In the genomic region with DNA sequence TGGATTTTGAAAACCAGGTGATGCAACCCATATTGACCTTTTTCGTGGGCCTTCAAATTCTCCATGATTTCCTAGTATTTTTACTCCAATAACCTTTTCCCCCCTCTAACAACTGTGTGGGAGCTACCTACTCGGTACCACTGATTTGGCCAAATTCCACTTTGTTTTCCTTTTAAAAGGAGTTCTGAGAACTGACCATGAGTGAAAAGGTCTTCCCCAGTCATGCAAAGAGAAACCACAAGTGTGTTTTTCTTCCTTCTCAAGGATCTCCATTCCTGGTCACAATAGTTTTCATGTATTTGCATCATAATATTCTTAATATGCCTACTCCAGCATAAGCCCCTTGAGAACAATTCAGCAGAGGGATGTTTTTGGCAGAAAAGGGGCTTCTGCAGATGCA, we compare ENCODE assay signal across 19 cellular contexts.
DNase-seq lines count a peak whose midpoint lies in the region; TF ChIP-seq lines count a peak whose summit lies in the region.
"Had no signal": no experiment of that assay in that cellular context is flagged by ENCODE, and none has a peak within 500 bp of the region (broad histone marks: within the 10 kb centered on the region; RNA-seq: fewer than 3 reads in every experiment).

No MANE protein-coding gene starts in this region.

- no peak overlapping the region for H4K91ac ChIP-seq in H9 (ENCODE audit: insufficient read length, low read depth, low read length)

- H3K36me3 Mint-ChIP-seq in H9 (ENCODE audit: insufficient read depth in 1 of 3, low read depth in 3 of 3), result peaks cover 0 to 6% (median 0%) of the 10 kb centered on the region in 3 experiments; a peak in 2 of 7 replicates
- H3K36me3 Mint-ChIP-seq: CD14-positive monocyte had no signal

- H4K8ac ChIP-seq in H9 (replicated peaks; ENCODE audit: insufficient read length, low read depth, low read length), result no peak overlapping the region

- H2BK120ac ChIP-seq in H9 (ENCODE audit: low read depth, low read length, poor library complexity, severe bottlenecking), result no peak overlapping the region

- no peaks in the 10 kb centered on the region for H3K79me2 ChIP-seq in H9 (ENCODE audit: insufficient read depth, low read length)

- H3K18ac ChIP-seq in H9 (ENCODE audit: insufficient read length, low read depth, low read length), result no peak overlapping the region

- H3K9ac ChIP-seq in H9 (ENCODE audit: extremely low read depth, insufficient read length, low read length), result no peak overlapping the region

- TF ChIP-seq CTCF in H9 (conservative IDR thresholded peaks at IDR 0.05), result no peak

- H3T11ph ChIP-seq in H9 (ENCODE audit: low read length), result no peak overlapping the region

- no peak overlapping the region for H4K5ac ChIP-seq in H9 (ENCODE audit: insufficient read length, low read depth, low read length)

- no CpG with 5 or more reads among the region's 2 CpGs for WGBS in H9 (ENCODE audit: extremely low coverage, insufficient read length, low lambda C conversion rate)

- no peaks in the 10 kb centered on the region for H3K9me3 Mint-ChIP-seq in H9

- no peak overlapping the region for H2BK20ac ChIP-seq in H9 (ENCODE audit: low read depth, low read length, poor library complexity, severe bottlenecking)

- H2BK5ac ChIP-seq in H9 (ENCODE audit: insufficient read length, low read length), result no peak overlapping the region

- no peak overlapping the region; a peak in 1 of 5 replicates for H3K4me3 Mint-ChIP-seq in H9
- H3K4me3 Mint-ChIP-seq: B cell, CD14-positive monocyte had no signal

- DNase-seq in H9 (no peak), astrocyte of the hippocampus (ENCODE audit: low read depth, low spot score) (peak; percentile 49), glomerular visceral epithelial cell (ENCODE audit: extremely low spot score) (peak; percentile 17), renal cortical epithelial cell (ENCODE audit: low read depth) (peak; percentile 90), NCI-H226 (no peak), retina (no peak)
- no peak for DNase-seq in activated CD8-positive, alpha-beta memory T cell treated with anti-CD3 and anti-CD28 coated beads for 24 hours
- DNase-seq: DMS53, H7, Kasumi-1, NCI-H1694 treated with DMSO at 0.1 percent for 48 hours, NCI-H2081 treated with DMSO at 0.1 percent for 48 hours, NCI-H2171 treated with DMSO at 0.1 percent for 48 hours, NCI-H446, NCI-H526, PC-3, Right ventricle myocardium superior had no signal

- H3K23ac ChIP-seq in H9 (ENCODE audit: insufficient read length, low read depth, low read length), result no peak overlapping the region

- H3K9me3 ChIP-seq in H9 (ENCODE audit: control insufficient read depth, low read depth, low read length), result no peaks in the 10 kb centered on the region

- no peak overlapping the region for H3K4ac ChIP-seq in H9 (ENCODE audit: low read depth, low read length)

- H3K4me2 ChIP-seq in H9 (ENCODE audit: insufficient read depth, insufficient read length, low read length), result no peak overlapping the region

- no peak overlapping the region for H3K14ac ChIP-seq in H9 (ENCODE audit: insufficient read depth, low read length)

- H2BK15ac ChIP-seq in H9 (ENCODE audit: low read depth, low read length), result no peak overlapping the region

- no peak overlapping the region for H3K27ac ChIP-seq in H9 (ENCODE audit: insufficient read length, low read depth, low read length)

- no peaks in the 10 kb centered on the region for H3K27me3 Mint-ChIP-seq in H9 (ENCODE audit: low read depth)

- no peaks in the 10 kb centered on the region for H3K23me2 ChIP-seq in H9 (ENCODE audit: insufficient read length, low read depth, low read length, poor library complexity, severe bottlenecking)

- H3K27me3 ChIP-seq in H9 (ENCODE audit: insufficient read depth, low read length), result no peaks in the 10 kb centered on the region

- no peak overlapping the region for H2BK12ac ChIP-seq in H9 (ENCODE audit: insufficient read length, low read depth, low read length)

- H3K4me1 Mint-ChIP-seq in H9, result peaks cover 52 to 57% of the 10 kb centered on the region in 2 experiments
- H3K4me1 Mint-ChIP-seq: B cell, CD14-positive monocyte had no signal

- no peak overlapping the region for H2AFZ ChIP-seq in H9 (ENCODE audit: low read length)

- no peaks in the 10 kb centered on the region for H3K79me1 ChIP-seq in H9 (ENCODE audit: insufficient read depth, low read depth, low read length, poor library complexity, severe bottlenecking)

- no peak overlapping the region for H2AK5ac ChIP-seq in H9 (ENCODE audit: insufficient read length, low read length)

- peak overlapping the region; percentile 80 to 87 (median 86); a peak in 6 of 7 replicates for H3K27ac Mint-ChIP-seq in H9
- H3K27ac Mint-ChIP-seq: B cell, CD14-positive monocyte had no signal

- no peaks in the 10 kb centered on the region for H4K20me1 ChIP-seq in H9 (ENCODE audit: control insufficient read depth, insufficient read depth, insufficient read length)

- H3K4me1 ChIP-seq in H9 (ENCODE audit: insufficient read depth, low read length), result peaks cover 17% of the 10 kb centered on the region

- no peak overlapping the region for H3K56ac ChIP-seq in H9 (ENCODE audit: insufficient read length, low read depth, low read length)

Comparison
In these comparisons a context has a peak if more than half of its experiments do, and no peak if none do; other contexts are left out.
1. DNase-seq: peak in astrocyte of the hippocampus (single experiment), glomerular visceral epithelial cell (single experiment) and renal cortical epithelial cell (single experiment); none in H9 (single experiment), activated CD8-positive, alpha-beta memory T cell treated with anti-CD3 and anti-CD28 coated beads for 24 hours (single experiment), NCI-H226 (single experiment) and retina (single experiment).